ENCODE assay signal across 8 cellular contexts in genomic region chr14:64540208-64541202, GRCh38. TPM values are rescaled to one million over a fixed set of nuclear protein-coding genes. Genes with fewer than 3 reads are reported as not detected.
DNase-seq lines count a peak whose midpoint lies in the region; ATAC-seq and TF ChIP-seq lines count a peak whose summit lies in the region.

Gene HSPA2, plus strand, starts transcription at chr14:64540741. Its CDS starts 109 bp downstream, at chr14:64540850.

- H3K27ac Mint-ChIP-seq in activated naive CD4-positive, alpha-beta T cell treated with anti-CD3 and anti-CD28 coated beads, Interleukin-2, amount 50 U/mL, for 72 hours, result peak within 1 kb of the TSS; percentile 88 to 96

- H3K9me2 ChIP-seq in DOHH2 (replicated peaks; ENCODE audit: control insufficient read depth, low read length), result no peaks in the 10 kb centered on the region

- intact Hi-C loops in testis (cut with DNase I; ENCODE audit: low total_unique reads), result loop anchor here (10.0 kb wide), 1 partner anchor 94 kb away; no protein-coding TSS in a partner anchor

- H3K36me3 ChIP-seq in DOHH2 (ENCODE audit: control insufficient read depth, low read length), result no peaks in the 10 kb centered on the region
- no peaks in the 10 kb centered on the region for H3K36me3 ChIP-seq in testis (ENCODE audit: low read depth, missing control alignments)

- peak within 1 kb of the TSS; percentile 74 for H3K4me3 ChIP-seq in DOHH2 (ENCODE audit: low read length)
- peak within 1 kb of the TSS; percentile 58 to 68 for H3K4me3 ChIP-seq in testis

- peak; percentile 96 for ATAC-seq in GM21786 (IDR thresholded peaks at IDR 0.05; ENCODE audit: unreplicated experiment)
- peak; percentile 93 to 96 for ATAC-seq in activated naive CD4-positive, alpha-beta T cell treated with anti-CD3 and anti-CD28 coated beads, Interleukin-2, amount 50 U/mL, for 72 hours
- ATAC-seq in omental fat pad (ENCODE audit: low FRiP score), result peak; percentile 98

- TF ChIP-seq CTCF in DOHH2 (IDR thresholded peaks at IDR 0.05; ENCODE audit: low read depth, low read length, poor library complexity, severe bottlenecking) (peak; percentile 71), omental fat pad (IDR thresholded peaks at IDR 0.05) (peak in 1 of 3 donors; percentile 27), testis (IDR thresholded peaks at IDR 0.05) (peak; percentile 63 to 84 (median 65))

- H3K9me3 ChIP-seq in DOHH2 (ENCODE audit: control insufficient read depth, insufficient read depth, low read length) (peaks cover 13% of the 10 kb centered on the region; the same call in 1 of the 2 replicates), testis (no peaks in the 10 kb centered on the region)

- peaks cover 33 to 34% of the 10 kb centered on the region in 2 donors for H3K36me3 Mint-ChIP-seq in activated naive CD4-positive, alpha-beta T cell treated with anti-CD3 and anti-CD28 coated beads, Interleukin-2, amount 50 U/mL, for 72 hours

- peaks cover 4 to 12% of the 10 kb centered on the region in 2 donors for H3K9me3 Mint-ChIP-seq in activated naive CD4-positive, alpha-beta T cell treated with anti-CD3 and anti-CD28 coated beads, Interleukin-2, amount 50 U/mL, for 72 hours

- WGBS in testis, 2 donors, result 5% methylated on average over 17 to 76 of the region's 79 CpGs

- peak; percentile 82 for TF ChIP-seq POLR2A in testis (IDR thresholded peaks at IDR 0.05)

- peak within 1 kb of the TSS; percentile 69 for H3K4me2 ChIP-seq in DOHH2 (ENCODE audit: low read length)

- DNase-seq in Kasumi-1 (lab: John Stamatoyannopoulos, UW) (peak; percentile 90), SK-MEL-5 (ENCODE audit: low read depth, low spot score) (peak; percentile 96), glomerular visceral epithelial cell (ENCODE audit: extremely low spot score) (peak; percentile 100), omental fat pad (ENCODE audit: low spot score) (peak; percentile 96), testis (peak; percentile 99)
- DNase-seq in activated naive CD4-positive, alpha-beta T cell treated with anti-CD3 and anti-CD28 coated beads, Interleukin-2, amount 50 U/mL, for 72 hours (ENCODE audit: low spot score in 2 of 2), result peak; percentile 97 to 99

- no peaks in the 10 kb centered on the region for H3K27me3 ChIP-seq in DOHH2 (ENCODE audit: control insufficient read depth, low read length)
- H3K27me3 ChIP-seq in testis, result no peaks in the 10 kb centered on the region

- H3K79me2 ChIP-seq in DOHH2 (ENCODE audit: control insufficient read depth, low read length), result no peaks in the 10 kb centered on the region

- in situ Hi-C loops in SK-MEL-5 (cut with HindIII; ENCODE audit: low pct_unique_long_range_greater_than_20kb, low sequenced_read_pairs), result no loop called here

- no peaks in the 10 kb centered on the region for H4K20me1 ChIP-seq in DOHH2 (ENCODE audit: control insufficient read depth, insufficient read depth, low read depth, low read length)

- peaks cover 24% of the 10 kb centered on the region for H3F3A ChIP-seq in DOHH2 (ENCODE audit: control insufficient read depth, insufficient read depth)

- H3K27ac ChIP-seq in DOHH2 (ENCODE audit: low read depth, low read length), result peak within 1 kb of the TSS; percentile 38; the same call in 1 of the 2 replicates
- peak within 1 kb of the TSS; percentile 73 to 85 for H3K27ac ChIP-seq in testis

- H3K4me1 ChIP-seq in DOHH2 (ENCODE audit: control insufficient read depth, low read length), result peaks cover 12% of the 10 kb centered on the region
- no peaks in the 10 kb centered on the region for H3K4me1 ChIP-seq in testis

RNA-seq across cellular contexts. Expression of gene HSPA2, which starts in this region (rescaled TPM):
- 20.8 and 21.1 TPM in 2 replicates for total RNA-seq in SK-MEL-5 (2014; rRNA removed; shearing (Covaris generic))
- 29.7 and 35.4 TPM in 2 replicates for polyA plus RNA-seq in SK-MEL-5 (2015; cell fraction: cytosol; rRNA removed)
- 7.3 and 7.7 TPM in 2 replicates for polyA plus RNA-seq in SK-MEL-5 (2015; cell fraction: nucleus; rRNA removed)
- total RNA-seq in activated naive CD4-positive, alpha-beta T cell treated with anti-CD3 and anti-CD28 coated beads, Interleukin-2, amount 50 U/mL, for 72 hours, result 1 to 10 TPM; 4.1 to 8.2 TPM
- total RNA-seq in omental fat pad (10 to 100 TPM in 3 of 4 donors, 1 to 10 TPM in 1; 4.7 to 23.4 (median 17.5) TPM), testis (100 to 1,000 TPM; 134 to 160 TPM)
- 389 TPM for polyA plus RNA-seq in testis (ENCODE audit: insufficient read depth, low read depth, low replicate concordance)

Comparison
In these comparisons a context has a peak if more than half of its experiments do, and no peak if none do; other contexts are left out.
1. Peak in every context shown above with its lines: DNase-seq, ATAC-seq, H3K4me3 ChIP-seq and H3K27ac ChIP-seq.